ENCODE assay signal across 7 cellular contexts in the genomic region with DNA sequence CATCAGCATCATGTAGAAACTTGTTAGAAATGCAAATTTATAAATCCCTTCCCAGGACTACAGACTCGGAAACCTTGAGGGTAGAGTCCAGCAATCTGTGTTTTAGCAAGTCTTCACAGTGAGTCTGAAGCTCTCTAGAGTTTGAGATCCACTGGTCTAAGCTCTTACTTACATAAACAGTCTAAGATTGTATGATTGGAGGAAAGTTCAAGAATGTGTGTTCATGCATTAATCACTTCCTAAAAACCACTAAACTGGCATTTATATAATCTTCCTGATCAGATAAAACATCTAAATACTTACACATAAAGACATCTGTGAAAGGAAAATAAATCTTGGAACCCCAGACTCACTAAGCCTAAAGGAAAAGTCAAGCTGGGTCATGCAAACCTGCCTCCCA. TPM values are rescaled to one million over a fixed set of nuclear protein-coding genes. Genes with fewer than 3 reads are reported as not detected.
DNase-seq lines count a peak whose midpoint lies in the region; ATAC-seq, FAIRE-seq and TF ChIP-seq lines count a peak whose summit lies in the region.
"Not testable (repeated sequence)": the region's sequence is repeated elsewhere in the genome, so short reads cannot be mapped to it uniquely, and the experiment has no call there.

No MANE protein-coding gene starts in this region.

- H4K20me1 ChIP-seq in K562 (replicated peaks; ENCODE audit: control insufficient read depth, insufficient read depth, low read length), result not testable (repeated sequence)

- not testable (repeated sequence) for H3K4me2 ChIP-seq in K562 (ENCODE audit: insufficient read depth, low read length); mesenchymal stem cell (ENCODE audit: low read length, poor library complexity, severe bottlenecking)

- not testable (repeated sequence) for H3K4ac ChIP-seq in mesenchymal stem cell (ENCODE audit: low read depth in 1 of 2, low read length in 2 of 2)

- not testable (repeated sequence) for H3K36me3 ChIP-seq in K562 (ENCODE audit: control insufficient read depth, insufficient read depth, low read length); mesenchymal stem cell (ENCODE audit: control insufficient read depth in 1 of 2, insufficient read depth in 2 of 2, low read depth in 1 of 2, low read length in 2 of 2)

- H3K9me1 ChIP-seq in K562 (ENCODE audit: control insufficient read depth, insufficient read depth, low read length), result not testable (repeated sequence)

- not testable (repeated sequence) for ATAC-seq in K562

- not testable (repeated sequence) for H3K23ac ChIP-seq in mesenchymal stem cell (ENCODE audit: low read length in 2 of 2)

- not testable (repeated sequence) for H2BK12ac ChIP-seq in mesenchymal stem cell (ENCODE audit: low read length in 2 of 2)

- not testable (repeated sequence) for TF ChIP-seq CTCF in K562 (IDR thresholded peaks at IDR 0.05 in 2 of 3, conservative IDR thresholded peaks at IDR 0.05 in 1 of 3; ENCODE audit: insufficient read depth in 2 of 3, low read depth in 1 of 3, low read length in 3 of 3); epithelial cell of esophagus (IDR thresholded peaks at IDR 0.05; ENCODE audit: insufficient read depth, low read depth, low read length, missing control alignments); fibroblast of the aortic adventitia (IDR thresholded peaks at IDR 0.05; ENCODE audit: insufficient read depth, low read length)

- H3K79me1 ChIP-seq in mesenchymal stem cell (replicated peaks; ENCODE audit: low read length, poor library complexity, severe bottlenecking), result not testable (repeated sequence)

- H2BK5ac ChIP-seq in mesenchymal stem cell (ENCODE audit: low read depth, low read length, poor library complexity, severe bottlenecking), result not testable (repeated sequence)

- intact Hi-C loops in K562 (cut with micrococcal nuclease), result not testable (repeated sequence)

- TF ChIP-seq POLR2A in H54 (IDR thresholded peaks at IDR 0.05; ENCODE audit: low read depth, low read length); K562 (conservative IDR thresholded peaks at IDR 0.05): not testable (repeated sequence)

- peak; percentile 87 for FAIRE-seq in H54 (lab: Jason Lieb, UNC)
- peak; percentile 55 for FAIRE-seq in K562 (lab: Jason Lieb, UNC)

- H3K4me1 ChIP-seq in K562 (replicated peaks in 1 of 2; ENCODE audit: control insufficient read depth in 2 of 2, insufficient read depth in 2 of 2, low read length in 2 of 2); mesenchymal stem cell (ENCODE audit: control insufficient read depth, insufficient read depth, low read depth, low read length): not testable (repeated sequence)

- in situ Hi-C loops in K562 (cut with MboI), result not testable (repeated sequence)

- not testable (repeated sequence) for H3K4me3 ChIP-seq in K562; epithelial cell of esophagus (ENCODE audit: low read length); fibroblast of the aortic adventitia (ENCODE audit: low read depth, low read length); mesenchymal stem cell (ENCODE audit: insufficient read depth in 1 of 2, low read depth in 1 of 2, low read length in 2 of 2)

- not testable (repeated sequence) for H3K79me2 ChIP-seq in K562 (ENCODE audit: control insufficient read depth, insufficient read depth, low read length)

- TF ChIP-seq RAD21 in K562 (CRISPR knock-in tag; conservative IDR thresholded peaks at IDR 0.05 in 1 of 2, IDR thresholded peaks at IDR 0.05 in 1 of 2), result not testable (repeated sequence)

- not testable (repeated sequence) for H4K8ac ChIP-seq in mesenchymal stem cell (ENCODE audit: low read length)

- not testable (repeated sequence) for BruUV-seq in K562 (replicated peaks; lab: Mats Ljungman, UMichigan)

- not testable (repeated sequence) for H2BK120ac ChIP-seq in mesenchymal stem cell (ENCODE audit: low read depth, low read length)

- H3K27ac ChIP-seq in K562 (ENCODE audit: extremely low read depth, low read depth, low read length); mesenchymal stem cell (ENCODE audit: low read length, poor library complexity, severe bottlenecking): not testable (repeated sequence)

- not testable (repeated sequence) for TF ChIP-seq EP300 in K562 (IDR thresholded peaks at IDR 0.05; ENCODE audit: low read length)

- CTCF ChIA-PET in K562 (lab: Yijun Ruan, JAX; ENCODE audit: low intra/inter-chr PET ratio), result not testable (repeated sequence)

- H3K27me3 ChIP-seq in K562 (ENCODE audit: control insufficient read depth in 2 of 2, insufficient read depth in 2 of 2, low read length in 2 of 2); mesenchymal stem cell (ENCODE audit: control insufficient read depth in 1 of 2, insufficient read depth in 1 of 2, low read length in 2 of 2): not testable (repeated sequence)

- H3K18ac ChIP-seq in mesenchymal stem cell (ENCODE audit: low read depth in 1 of 2, low read length in 2 of 2), result peak overlapping the region in 1 of 2 experiments; percentile 82

- not testable (repeated sequence) for H2BK15ac ChIP-seq in mesenchymal stem cell (ENCODE audit: low read depth, poor library complexity, severe bottlenecking)

- not testable (repeated sequence) for H4K91ac ChIP-seq in mesenchymal stem cell (ENCODE audit: low read length)

- WGBS in K562 (ENCODE audit: insufficient coverage, low coverage, missing lambda C conversion rate), result 6% methylated on average over 1 of the region's 1 CpG
- 33% methylated on average over 1 of the region's 1 CpG for WGBS in mesenchymal stem cell

- H3K9ac ChIP-seq in K562 (ENCODE audit: insufficient read depth in 1 of 2, low read depth in 2 of 2, low read length in 2 of 2); mesenchymal stem cell (ENCODE audit: low read length): not testable (repeated sequence)

- DNase-seq in EL (peak; percentile 60), RPMI7951 (ENCODE audit: low read depth) (peak; percentile 46), epithelial cell of esophagus (ENCODE audit: low read depth) (peak; percentile 4), fibroblast of the aortic adventitia (ENCODE audit: low read depth) (peak; percentile 46), mesenchymal stem cell (peak; percentile 72)
- not testable (repeated sequence) for DNase-seq in H54 (ENCODE audit: insufficient read length, low spot score); K562 (ENCODE audit: extremely low read depth in 1 of 4, low spot score in 3 of 4)

- H3K14ac ChIP-seq in mesenchymal stem cell (ENCODE audit: low read length in 2 of 2), result not testable (repeated sequence)

- not testable (repeated sequence) for H2AFZ ChIP-seq in K562 (ENCODE audit: low read depth, low read length); mesenchymal stem cell (ENCODE audit: low read depth, low read length)

- POLR2A ChIA-PET in K562 (lab: Yijun Ruan, JAX), result interaction anchor here (1.4 kb wide), 1 partner anchor 28 kb away, joined by 3 read pairs; no protein-coding TSS in a partner anchor

- not testable (repeated sequence) for H3K9me3 ChIP-seq in K562 (replicated peaks; ENCODE audit: control insufficient read depth, insufficient read depth, low read depth, low read length); mesenchymal stem cell (ENCODE audit: control insufficient read depth, low read length)

- H2AK5ac ChIP-seq in mesenchymal stem cell (ENCODE audit: low read length, severe bottlenecking), result not testable (repeated sequence)

RNA-seq across cellular contexts. Expression of a gene that starts 32.7 kb away (rescaled TPM):
- 19.0 and 23.9 TPM in 2 replicates for total RNA-seq in RPMI7951 (2014; rRNA removed; shearing (Covaris generic))
- total RNA-seq in K562 (2011; cell fraction: chromatin; rRNA removed; ENCODE audit: low replicate concordance), result 8.2 and 43.1 TPM in 2 replicates
- 3.2 and 4.7 TPM in 2 replicates for total RNA-seq in K562 (2011; cell fraction: nucleolus; rRNA removed)
- 8.1 and 11.2 TPM in 2 replicates for total RNA-seq in K562 (2011; cell fraction: nucleoplasm; rRNA removed)
- total RNA-seq in K562 (2014; rRNA removed) (8.5 and 10.3 TPM in 2 replicates), K562 (2014; rRNA removed; fragmentation: Illumina TruSeq; extraction: Trizol) (19.4 and 24.5 TPM in 2 replicates), K562 (2015; rRNA removed; fragmentation: Illumina TruSeq; extraction: Trizol) (14.6 and 14.7 TPM in 2 replicates), K562 (2021) (15.5 and 17.2 TPM in 2 replicates), fibroblast of the aortic adventitia (ENCODE audit: low replicate concordance) (26.6 and 31.8 TPM in 2 replicates)
- polyA plus RNA-seq in K562 (2011; rRNA removed) (12.0 and 17.9 TPM in 2 replicates), K562 (2014; fragmentation: Illumina TruSeq; extraction: Trizol) (10.8 and 11.7 TPM in 2 replicates), K562 (2014; fragmentation: Nextera tagmentation; extraction: Ambion mirVana) (1 to 10 TPM; 3.8 to 4.8 TPM), K562 (2014; rRNA removed) (5.6 and 7.7 TPM in 2 replicates)
- polyA plus RNA-seq in K562 (2011; cell fraction: cytosol; rRNA removed), result 1.8 and 4.4 TPM in 2 replicates
- polyA plus RNA-seq in K562 (2011; cell fraction: nucleus; rRNA removed), result 5.8 and 10.5 TPM in 2 replicates
- 9.5 and 10.6 TPM in 2 replicates for polyA plus RNA-seq in K562 (2012)
- 40.6 and 48.2 TPM in 2 replicates for polyA minus RNA-seq in K562 (2011; rRNA and poly(A)+ RNA removed)
- 12.7 and 15.1 TPM in 2 replicates for polyA minus RNA-seq in K562 (2011; cell fraction: cytosol; rRNA and poly(A)+ RNA removed)
- polyA minus RNA-seq in K562 (2011; cell fraction: nucleus; rRNA and poly(A)+ RNA removed), result 12.8 and 28.8 TPM in 2 replicates
- polyA plus RNA-seq in mesenchymal stem cell (2013, experiment 1 of 2), result 12.6 TPM
- polyA plus RNA-seq in mesenchymal stem cell (2013, experiment 2 of 2), result 14.7 TPM

RNA-seq across cellular contexts. Expression of a gene that starts 43.8 kb away (rescaled TPM):
- total RNA-seq in RPMI7951 (2014; rRNA removed; shearing (Covaris generic)), result 5.1 and 5.8 TPM in 2 replicates
- 4.6 and 8.5 TPM in 2 replicates for total RNA-seq in K562 (2011; cell fraction: chromatin; rRNA removed; ENCODE audit: low replicate concordance)
- total RNA-seq in K562 (2011; cell fraction: nucleolus; rRNA removed), result 5.2 and 5.5 TPM in 2 replicates
- total RNA-seq in K562 (2011; cell fraction: nucleoplasm; rRNA removed), result 4.4 and 8.9 TPM in 2 replicates
- total RNA-seq in K562 (2014; rRNA removed) (1.3 and 1.6 TPM in 2 replicates), K562 (2014; rRNA removed; fragmentation: Illumina TruSeq; extraction: Trizol) (4.1 and 4.3 TPM in 2 replicates), K562 (2015; rRNA removed; fragmentation: Illumina TruSeq; extraction: Trizol) (4.0 and 4.3 TPM in 2 replicates), K562 (2021) (5.1 and 6.5 TPM in 2 replicates), fibroblast of the aortic adventitia (ENCODE audit: low replicate concordance) (31.6 and 57.8 TPM in 2 replicates)
- polyA plus RNA-seq in K562 (2011; rRNA removed) (4.5 and 4.8 TPM in 2 replicates), K562 (2014; fragmentation: Illumina TruSeq; extraction: Trizol) (3.6 and 3.9 TPM in 2 replicates), K562 (2014; fragmentation: Nextera tagmentation; extraction: Ambion mirVana) (1 to 10 TPM in 1 of 2 experiments, under 1 TPM in 1; 0.87 to 1.2 TPM), K562 (2014; rRNA removed) (1.8 and 2.6 TPM in 2 replicates)
- 2.3 and 2.8 TPM in 2 replicates for polyA plus RNA-seq in K562 (2011; cell fraction: cytosol; rRNA removed)
- polyA plus RNA-seq in K562 (2011; cell fraction: nucleus; rRNA removed), result 1.8 and 3.4 TPM in 2 replicates
- 3.5 and 4.5 TPM in 2 replicates for polyA plus RNA-seq in K562 (2012)
- polyA minus RNA-seq in K562 (2011; rRNA and poly(A)+ RNA removed), result 11.3 and 12.6 TPM in 2 replicates
- polyA minus RNA-seq in K562 (2011; cell fraction: cytosol; rRNA and poly(A)+ RNA removed), result 7.2 and 9.5 TPM in 2 replicates
- polyA minus RNA-seq in K562 (2011; cell fraction: nucleus; rRNA and poly(A)+ RNA removed), result 3.5 and 4.1 TPM in 2 replicates
- 74.4 TPM for polyA plus RNA-seq in mesenchymal stem cell (2013, experiment 1 of 2)
- 72.6 TPM for polyA plus RNA-seq in mesenchymal stem cell (2013, experiment 2 of 2)
